ENCODE assay signal across 13 cellular contexts in genomic region chr11:93879114-93879513, GRCh38. TPM values are rescaled to one million over a fixed set of nuclear protein-coding genes. Genes with fewer than 3 reads are reported as not detected.
"Had no signal": no experiment of that assay in that cellular context is flagged by ENCODE, and none has a peak within 500 bp of the region (broad histone marks: within the 10 kb centered on the region; RNA-seq: fewer than 3 reads in every experiment).

No MANE protein-coding gene starts in this region.

RNA-seq across cellular contexts. Expression of gene VSTM5, which starts 28.7 kb away (rescaled TPM):
- total RNA-seq: activated B cell treated with CpG ODN at 0.5 μM for 24 hours; activated CD4-positive, alpha-beta memory T cell treated with anti-CD3 and anti-CD28 coated beads for 36 hours; activated CD4-positive, alpha-beta memory T cell treated with anti-CD3 and anti-CD28 coated beads, Interleukin-2, amount 10 ng/mL, durations not matched to agents 7 days and 5 days; activated CD4-positive, alpha-beta T cell treated with anti-CD3 and anti-CD28 coated beads for 36 hours; activated CD4-positive, alpha-beta T cell treated with anti-CD3 and anti-CD28 coated beads, Interleukin-2, amount 10 ng/mL, durations not matched to agents 24 days and 14 days; activated CD4-positive, alpha-beta T cell treated with anti-CD3 and anti-CD28 coated beads, Interleukin-2, amount 10 ng/mL, durations not matched to agents 7 days and 5 days; activated CD8-positive, alpha-beta memory T cell treated with anti-CD3 and anti-CD28 coated beads for 36 hours; activated CD8-positive, alpha-beta memory T cell treated with anti-CD3 and anti-CD28 coated beads, Interleukin-2, amount 10 ng/mL, durations not matched to agents 7 days and 5 days; activated CD8-positive, alpha-beta T cell treated with anti-CD3 and anti-CD28 coated beads for 36 hours; activated CD8-positive, alpha-beta T cell treated with anti-CD3 and anti-CD28 coated beads, Interleukin-2, amount 10 ng/mL, durations not matched to agents 7 days and 5 days; T-helper 1 cell treated with Interleukin-12 subunit alpha and Interleukin-12 subunit beta and Interleukin-4 antibody, amounts not matched to agents 30 ng/mL and 1 ng/mL, for 36 hours; T-helper 17 cell; T-helper 2 cell treated with Interferon-gamma antibody and Interleukin-4, amounts not matched to agents 100 ng/mL and 5 ng/mL, for 36 hours had no signal
